ENCODE assay signal across 1 cellular context in the genomic region with DNA sequence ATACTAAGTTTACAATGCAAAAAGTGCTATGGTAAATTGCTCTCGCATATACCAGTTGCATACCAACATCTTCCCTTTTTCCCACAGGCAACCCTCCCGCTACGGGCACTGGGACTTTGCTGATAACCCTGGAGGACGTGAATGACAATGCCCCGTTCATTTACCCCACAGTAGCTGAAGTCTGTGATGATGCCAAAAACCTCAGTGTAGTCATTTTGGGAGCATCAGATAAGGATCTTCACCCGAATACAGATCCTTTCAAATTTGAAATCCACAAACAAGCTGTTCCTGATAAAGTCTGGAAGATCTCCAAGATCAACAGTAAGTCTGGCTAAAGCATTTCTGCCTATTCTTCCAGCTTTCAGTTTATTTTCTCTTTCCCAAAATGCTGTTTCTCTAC.
TF ChIP-seq lines count a peak whose summit lies in the region.

No MANE protein-coding gene starts in this region.

TF ChIP-seq in GM23338, 12 proteins besides CTCF, POLR2A, EP300 and RAD21:
- TF ChIP-seq, protein P1, sequence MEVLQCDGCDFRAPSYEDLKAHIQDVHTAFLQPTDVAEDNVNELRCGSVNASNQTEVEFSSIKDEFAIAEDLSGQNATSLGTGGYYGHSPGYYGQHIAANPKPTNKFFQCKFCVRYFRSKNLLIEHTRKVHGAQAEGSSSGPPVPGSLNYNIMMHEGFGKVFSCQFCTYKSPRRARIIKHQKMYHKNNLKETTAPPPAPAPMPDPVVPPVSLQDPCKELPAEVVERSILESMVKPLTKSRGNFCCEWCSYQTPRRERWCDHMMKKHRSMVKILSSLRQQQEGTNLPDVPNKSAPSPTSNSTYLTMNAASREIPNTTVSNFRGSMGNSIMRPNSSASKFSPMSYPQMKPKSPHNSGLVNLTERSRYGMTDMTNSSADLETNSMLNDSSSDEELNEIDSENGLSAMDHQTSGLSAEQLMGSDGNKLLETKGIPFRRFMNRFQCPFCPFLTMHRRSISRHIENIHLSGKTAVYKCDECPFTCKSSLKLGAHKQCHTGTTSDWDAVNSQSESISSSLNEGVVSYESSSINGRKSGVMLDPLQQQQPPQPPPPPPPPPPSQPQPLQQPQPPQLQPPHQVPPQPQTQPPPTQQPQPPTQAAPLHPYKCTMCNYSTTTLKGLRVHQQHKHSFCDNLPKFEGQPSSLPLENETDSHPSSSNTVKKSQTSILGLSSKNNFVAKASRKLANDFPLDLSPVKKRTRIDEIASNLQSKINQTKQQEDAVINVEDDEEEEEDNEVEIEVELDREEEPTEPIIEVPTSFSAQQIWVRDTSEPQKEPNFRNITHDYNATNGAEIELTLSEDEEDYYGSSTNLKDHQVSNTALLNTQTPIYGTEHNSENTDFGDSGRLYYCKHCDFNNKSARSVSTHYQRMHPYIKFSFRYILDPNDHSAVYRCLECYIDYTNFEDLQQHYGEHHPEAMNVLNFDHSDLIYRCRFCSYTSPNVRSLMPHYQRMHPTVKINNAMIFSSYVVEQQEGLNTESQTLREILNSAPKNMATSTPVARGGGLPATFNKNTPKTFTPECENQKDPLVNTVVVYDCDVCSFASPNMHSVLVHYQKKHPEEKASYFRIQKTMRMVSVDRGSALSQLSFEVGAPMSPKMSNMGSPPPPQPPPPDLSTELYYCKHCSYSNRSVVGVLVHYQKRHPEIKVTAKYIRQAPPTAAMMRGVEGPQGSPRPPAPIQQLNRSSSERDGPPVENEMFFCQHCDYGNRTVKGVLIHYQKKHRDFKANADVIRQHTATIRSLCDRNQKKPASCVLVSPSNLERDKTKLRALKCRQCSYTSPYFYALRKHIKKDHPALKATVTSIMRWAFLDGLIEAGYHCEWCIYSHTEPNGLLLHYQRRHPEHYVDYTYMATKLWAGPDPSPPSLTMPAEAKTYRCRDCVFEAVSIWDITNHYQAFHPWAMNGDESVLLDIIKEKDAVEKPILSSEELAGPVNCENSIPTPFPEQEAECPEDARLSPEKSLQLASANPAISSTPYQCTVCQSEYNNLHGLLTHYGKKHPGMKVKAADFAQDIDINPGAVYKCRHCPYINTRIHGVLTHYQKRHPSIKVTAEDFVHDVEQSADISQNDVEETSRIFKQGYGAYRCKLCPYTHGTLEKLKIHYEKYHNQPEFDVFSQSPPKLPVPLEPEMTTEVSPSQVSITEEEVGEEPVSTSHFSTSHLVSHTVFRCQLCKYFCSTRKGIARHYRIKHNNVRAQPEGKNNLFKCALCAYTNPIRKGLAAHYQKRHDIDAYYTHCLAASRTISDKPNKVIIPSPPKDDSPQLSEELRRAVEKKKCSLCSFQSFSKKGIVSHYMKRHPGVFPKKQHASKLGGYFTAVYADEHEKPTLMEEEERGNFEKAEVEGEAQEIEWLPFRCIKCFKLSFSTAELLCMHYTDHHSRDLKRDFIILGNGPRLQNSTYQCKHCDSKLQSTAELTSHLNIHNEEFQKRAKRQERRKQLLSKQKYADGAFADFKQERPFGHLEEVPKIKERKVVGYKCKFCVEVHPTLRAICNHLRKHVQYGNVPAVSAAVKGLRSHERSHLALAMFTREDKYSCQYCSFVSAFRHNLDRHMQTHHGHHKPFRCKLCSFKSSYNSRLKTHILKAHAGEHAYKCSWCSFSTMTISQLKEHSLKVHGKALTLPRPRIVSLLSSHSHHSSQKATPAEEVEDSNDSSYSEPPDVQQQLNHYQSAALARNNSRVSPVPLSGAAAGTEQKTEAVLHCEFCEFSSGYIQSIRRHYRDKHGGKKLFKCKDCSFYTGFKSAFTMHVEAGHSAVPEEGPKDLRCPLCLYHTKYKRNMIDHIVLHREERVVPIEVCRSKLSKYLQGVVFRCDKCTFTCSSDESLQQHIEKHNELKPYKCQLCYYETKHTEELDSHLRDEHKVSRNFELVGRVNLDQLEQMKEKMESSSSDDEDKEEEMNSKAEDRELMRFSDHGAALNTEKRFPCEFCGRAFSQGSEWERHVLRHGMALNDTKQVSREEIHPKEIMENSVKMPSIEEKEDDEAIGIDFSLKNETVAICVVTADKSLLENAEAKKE (CRISPR knock-in tag; IDR thresholded peaks at IDR 0.05), result no peak
- TF ChIP-seq JUNB (IDR thresholded peaks at IDR 0.05; ENCODE audit: unreplicated experiment) (no peak), ZNF331 (CRISPR knock-in tag; IDR thresholded peaks at IDR 0.05; ENCODE audit: low read depth) (no peak), STAT1 (IDR thresholded peaks at IDR 0.05; ENCODE audit: unreplicated experiment) (no peak), CREB1 (CRISPR knock-in tag; IDR thresholded peaks at IDR 0.05; ENCODE audit: low read depth) (no peak), EZH2 (IDR thresholded peaks at IDR 0.05; ENCODE audit: low read depth, unreplicated experiment) (no peak), NANOG (IDR thresholded peaks at IDR 0.05; ENCODE audit: borderline replicate concordance) (no peak), EZH2phosphoT487 (IDR thresholded peaks at IDR 0.05; ENCODE audit: unreplicated experiment) (no peak), POLR2AphosphoS5 (IDR thresholded peaks at IDR 0.05; ENCODE audit: low read depth) (no peak), ZNF114 (CRISPR knock-in tag; IDR thresholded peaks at IDR 0.05) (no peak)
- TF ChIP-seq, protein P2, sequence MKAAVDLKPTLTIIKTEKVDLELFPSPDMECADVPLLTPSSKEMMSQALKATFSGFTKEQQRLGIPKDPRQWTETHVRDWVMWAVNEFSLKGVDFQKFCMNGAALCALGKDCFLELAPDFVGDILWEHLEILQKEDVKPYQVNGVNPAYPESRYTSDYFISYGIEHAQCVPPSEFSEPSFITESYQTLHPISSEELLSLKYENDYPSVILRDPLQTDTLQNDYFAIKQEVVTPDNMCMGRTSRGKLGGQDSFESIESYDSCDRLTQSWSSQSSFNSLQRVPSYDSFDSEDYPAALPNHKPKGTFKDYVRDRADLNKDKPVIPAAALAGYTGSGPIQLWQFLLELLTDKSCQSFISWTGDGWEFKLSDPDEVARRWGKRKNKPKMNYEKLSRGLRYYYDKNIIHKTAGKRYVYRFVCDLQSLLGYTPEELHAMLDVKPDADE (IDR thresholded peaks at IDR 0.05), result no peak
- TF ChIP-seq, protein P3, sequence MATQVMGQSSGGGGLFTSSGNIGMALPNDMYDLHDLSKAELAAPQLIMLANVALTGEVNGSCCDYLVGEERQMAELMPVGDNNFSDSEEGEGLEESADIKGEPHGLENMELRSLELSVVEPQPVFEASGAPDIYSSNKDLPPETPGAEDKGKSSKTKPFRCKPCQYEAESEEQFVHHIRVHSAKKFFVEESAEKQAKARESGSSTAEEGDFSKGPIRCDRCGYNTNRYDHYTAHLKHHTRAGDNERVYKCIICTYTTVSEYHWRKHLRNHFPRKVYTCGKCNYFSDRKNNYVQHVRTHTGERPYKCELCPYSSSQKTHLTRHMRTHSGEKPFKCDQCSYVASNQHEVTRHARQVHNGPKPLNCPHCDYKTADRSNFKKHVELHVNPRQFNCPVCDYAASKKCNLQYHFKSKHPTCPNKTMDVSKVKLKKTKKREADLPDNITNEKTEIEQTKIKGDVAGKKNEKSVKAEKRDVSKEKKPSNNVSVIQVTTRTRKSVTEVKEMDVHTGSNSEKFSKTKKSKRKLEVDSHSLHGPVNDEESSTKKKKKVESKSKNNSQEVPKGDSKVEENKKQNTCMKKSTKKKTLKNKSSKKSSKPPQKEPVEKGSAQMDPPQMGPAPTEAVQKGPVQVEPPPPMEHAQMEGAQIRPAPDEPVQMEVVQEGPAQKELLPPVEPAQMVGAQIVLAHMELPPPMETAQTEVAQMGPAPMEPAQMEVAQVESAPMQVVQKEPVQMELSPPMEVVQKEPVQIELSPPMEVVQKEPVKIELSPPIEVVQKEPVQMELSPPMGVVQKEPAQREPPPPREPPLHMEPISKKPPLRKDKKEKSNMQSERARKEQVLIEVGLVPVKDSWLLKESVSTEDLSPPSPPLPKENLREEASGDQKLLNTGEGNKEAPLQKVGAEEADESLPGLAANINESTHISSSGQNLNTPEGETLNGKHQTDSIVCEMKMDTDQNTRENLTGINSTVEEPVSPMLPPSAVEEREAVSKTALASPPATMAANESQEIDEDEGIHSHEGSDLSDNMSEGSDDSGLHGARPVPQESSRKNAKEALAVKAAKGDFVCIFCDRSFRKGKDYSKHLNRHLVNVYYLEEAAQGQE (IDR thresholded peaks at IDR 0.05; ENCODE audit: unreplicated experiment), result no peak
